Comparison of ENCODE assay signal across 21 cellular contexts in genomic region chr11:12789054-12789453, GRCh38.
DNase-seq lines count a peak whose midpoint lies in the region; ATAC-seq and TF ChIP-seq lines count a peak whose summit lies in the region.
"Had no signal": no experiment of that assay in that cellular context is flagged by ENCODE, and none has a peak within 500 bp of the region (broad histone marks: within the 10 kb centered on the region; RNA-seq: fewer than 3 reads in every experiment).

No MANE protein-coding gene starts in this region.

- peaks cover 33% of the 10 kb centered on the region for H3K4me1 ChIP-seq in cardiac muscle cell (ENCODE audit: low read depth)
- H3K4me1 ChIP-seq: BLaER1 treated with 17β-estradiol and CSF1 and Interleukin-3, amounts not matched to agents 10 nM and 100 nM had no signal

- H3K36me3 ChIP-seq in cardiac muscle cell: no peaks in the 10 kb centered on the region
- H3K36me3 ChIP-seq: BLaER1 treated with 17β-estradiol and CSF1 and Interleukin-3, amounts not matched to agents 10 nM and 100 nM had no signal

- intact Hi-C loops in left cardiac atrium (cut with DNase I): no loop called here

- TF ChIP-seq CTCF in cardiac muscle cell (IDR thresholded peaks at IDR 0.05; ENCODE audit: low read depth, low read length) (no peak), brain (conservative IDR thresholded peaks at IDR 0.05) (no peak), progenitor cell of endocrine pancreas (IDR thresholded peaks at IDR 0.05; ENCODE audit: unreplicated experiment) (no peak), type B pancreatic cell (conservative IDR thresholded peaks at IDR 0.05) (no peak)

- H3K27ac Mint-ChIP-seq in brain (peak overlapping the region in 3 of 5 experiments; percentile 36 to 78 (median 62)), progenitor cell of endocrine pancreas (peak overlapping the region; percentile 24), type B pancreatic cell (no peak overlapping the region)
- H3K27ac Mint-ChIP-seq: CD4-positive, alpha-beta memory T cell had no signal

- H3K27me3 Mint-ChIP-seq in brain (no peaks in the 10 kb centered on the region), progenitor cell of endocrine pancreas (no peaks in the 10 kb centered on the region), type B pancreatic cell (no peaks in the 10 kb centered on the region)

- no peak overlapping the region for H3K4me3 Mint-ChIP-seq in brain
- no peak overlapping the region for H3K4me3 Mint-ChIP-seq in progenitor cell of endocrine pancreas (ENCODE audit: low read depth)
- H3K4me3 Mint-ChIP-seq in type B pancreatic cell: no peak overlapping the region
- H3K4me3 Mint-ChIP-seq: CD4-positive, alpha-beta memory T cell had no signal

- H3K9me3 Mint-ChIP-seq in brain (no peaks in the 10 kb centered on the region), progenitor cell of endocrine pancreas (ENCODE audit: low read depth) (no peaks in the 10 kb centered on the region), type B pancreatic cell (no peaks in the 10 kb centered on the region)
- H3K9me3 Mint-ChIP-seq: CD4-positive, alpha-beta memory T cell had no signal

- H3K9me3 ChIP-seq in cardiac muscle cell (ENCODE audit: low read depth): no peaks in the 10 kb centered on the region
- H3K9me3 ChIP-seq: Caco-2, SJSA1 had no signal

- H3K27ac ChIP-seq in cardiac muscle cell: peak overlapping the region; percentile 75
- H3K27ac ChIP-seq: BLaER1 treated with 17β-estradiol and CSF1 and Interleukin-3, amounts not matched to agents 10 nM and 100 nM; SJSA1 had no signal

- DNase-seq in cardiac muscle cell (ENCODE audit: low read depth in 1 of 2, low spot score in 1 of 2) (no peak), left cardiac atrium (no peak), progenitor cell of endocrine pancreas (ENCODE audit: low spot score, unreplicated experiment) (no peak), glomerular visceral epithelial cell (ENCODE audit: extremely low spot score) (no peak), middle frontal gyrus (ENCODE audit: extremely low spot score, low spot score) (no peak), type B pancreatic cell (ENCODE audit: extremely low spot score, unreplicated experiment) (no peak)
- DNase-seq: 8988T; Caco-2; CD4-positive, alpha-beta memory T cell; DMS79 treated with DMSO at 0.1 percent for 48 hours; GOT3; Karpas-422; MV-4-11; NCI-H1105 treated with DMSO at 0.1 percent for 48 hours; NCI-H2029 treated with DMSO at 0.1 percent for 48 hours; NCI-H345 had no signal

- H3K27me3 ChIP-seq in cardiac muscle cell: no peaks in the 10 kb centered on the region
- H3K27me3 ChIP-seq: BLaER1 treated with 17β-estradiol and CSF1 and Interleukin-3, amounts not matched to agents 10 nM and 100 nM; SJSA1 had no signal

- H3K36me3 Mint-ChIP-seq in brain (peaks cover 5% of the 10 kb centered on the region), progenitor cell of endocrine pancreas (ENCODE audit: insufficient read depth) (peaks cover 3% of the 10 kb centered on the region), type B pancreatic cell (peaks cover 18% of the 10 kb centered on the region)
- H3K36me3 Mint-ChIP-seq: CD4-positive, alpha-beta memory T cell had no signal

- H3K4me1 Mint-ChIP-seq in brain: peaks cover 59% of the 10 kb centered on the region
- H3K4me1 Mint-ChIP-seq in progenitor cell of endocrine pancreas (ENCODE audit: low read depth): peaks cover 8% of the 10 kb centered on the region
- H3K4me1 Mint-ChIP-seq in type B pancreatic cell (ENCODE audit: unreplicated experiment): peaks cover 31% of the 10 kb centered on the region
- H3K4me1 Mint-ChIP-seq: CD4-positive, alpha-beta memory T cell had no signal

- no peak for ATAC-seq in left cardiac atrium
- ATAC-seq: HCT116, Right ventricle myocardium inferior had no signal

- H3K4me3 ChIP-seq in cardiac muscle cell: no peak overlapping the region
- H3K4me3 ChIP-seq: BLaER1 treated with 17β-estradiol and CSF1 and Interleukin-3, amounts not matched to agents 10 nM and 100 nM; SJSA1 had no signal
